12 cellular contexts compared by ENCODE assay signal in genomic region chr20:2799271-2799670, GRCh38. TPM values are rescaled to one million over a fixed set of nuclear protein-coding genes. Genes with fewer than 3 reads are reported as not detected.
DNase-seq lines count a peak whose midpoint lies in the region; ATAC-seq, FAIRE-seq and TF ChIP-seq lines count a peak whose summit lies in the region.
"Had no signal": no experiment of that assay in that cellular context is flagged by ENCODE, and none has a peak within 500 bp of the region (broad histone marks: within the 10 kb centered on the region; RNA-seq: fewer than 3 reads in every experiment).

No MANE protein-coding gene starts in this region.

- no peak overlapping the region for H2AK5ac ChIP-seq in H1 (ENCODE audit: low read depth, low read length)
- H2AK5ac ChIP-seq in neuronal stem cell (ENCODE audit: low read depth, low read length) = peak overlapping the region; percentile 90

- H3K27ac Mint-ChIP-seq in CD4-positive, alpha-beta T cell = no peak overlapping the region

- no peak overlapping the region for H3K56ac ChIP-seq in H1 (replicated peaks; ENCODE audit: insufficient read length, low read depth, low read length)

- no peak for FAIRE-seq in H1 (lab: Jason Lieb, UNC)

- H3K36me3 ChIP-seq in H1 (ENCODE audit: control insufficient read depth in 2 of 4, insufficient read depth in 4 of 4, low read length in 3 of 4) (peaks cover 11 to 35% (median 20%) of the 10 kb centered on the region in 4 experiments; a peak in 6 of 8 replicates), neuronal stem cell (replicated peaks in 1 of 2; ENCODE audit: control insufficient read depth in 2 of 2, insufficient read depth in 2 of 2, low read length in 2 of 2) (peaks cover 40 to 51% of the 10 kb centered on the region in 2 donors)
- H3K36me3 ChIP-seq: heart left ventricle had no signal

- no peak overlapping the region for H2BK15ac ChIP-seq in H1 (ENCODE audit: low read length)
- peak overlapping the region; percentile 74 for H2BK15ac ChIP-seq in neuronal stem cell (ENCODE audit: low read length)

- no peak for TF ChIP-seq EP300 in H1 (IDR thresholded peaks at IDR 0.05; ENCODE audit: borderline replicate concordance in 1 of 2, low read depth in 2 of 2, low read length in 2 of 2)

- H3K4me2 ChIP-seq in H1 (ENCODE audit: insufficient read depth in 1 of 2, low read depth in 2 of 2, low read length in 2 of 2) (peak overlapping the region; percentile 97), neuronal stem cell (ENCODE audit: insufficient read depth, low read length, poor library complexity, severe bottlenecking) (peak overlapping the region; percentile 97)

- WGBS in H1 (ENCODE audit: extremely low coverage in 1 of 2, insufficient coverage in 1 of 2, insufficient read length in 1 of 2, insufficient replicate concordance in 2 of 2, low coverage in 1 of 2, low lambda C conversion rate in 2 of 2, missing lambda C conversion rate in 1 of 2), 2 experiments = 68% methylated on average over 9 of the region's 9 CpGs; no CpG with 5 or more reads in 1 of the 2 experiments
- WGBS in neuronal stem cell (ENCODE audit: extremely low coverage in 2 of 2, insufficient read length in 2 of 2, insufficient replicate concordance in 1 of 2), 2 donors = no CpG with 5 or more reads among the region's 9 CpGs

- no peaks in the 10 kb centered on the region for H3K9me3 ChIP-seq in CD4-positive, alpha-beta T cell (ENCODE audit: control insufficient read depth, low read length)
- H3K9me3 ChIP-seq in H1 (ENCODE audit: insufficient read depth in 2 of 2, low read depth in 1 of 2, low read length in 1 of 2) = no peaks in the 10 kb centered on the region
- no peaks in the 10 kb centered on the region for H3K9me3 ChIP-seq in neuronal stem cell (replicated peaks in 1 of 2; ENCODE audit: control insufficient read depth in 2 of 2, insufficient read depth in 1 of 2, low read depth in 1 of 2, low read length in 2 of 2)

- H2BK5ac ChIP-seq in H1 (ENCODE audit: low read depth, low read length) (0 out of 2 replicates have a peak overlapping the region, but pooled peaks have one; percentile 79), neuronal stem cell (ENCODE audit: low read length) (peak overlapping the region; percentile 46)

- H3K4me1 ChIP-seq in H1 (replicated peaks in 1 of 4; ENCODE audit: control insufficient read depth in 3 of 4, insufficient read depth in 4 of 4, low read length in 3 of 4) = peaks cover 0 to 21% (median 6%) of the 10 kb centered on the region in 4 experiments; a peak in 6 of 7 replicates
- peaks cover 12 to 15% of the 10 kb centered on the region in 2 donors for H3K4me1 ChIP-seq in neuronal stem cell (ENCODE audit: control insufficient read depth in 2 of 2, insufficient read depth in 1 of 2, low read depth in 1 of 2, low read length in 2 of 2)

- H4K20me1 ChIP-seq in H1 (replicated peaks in 1 of 2; ENCODE audit: control insufficient read depth in 1 of 2, insufficient read depth in 2 of 2, low read length in 2 of 2) = peaks cover 0 to 10% of the 10 kb centered on the region in 2 experiments

- intact Hi-C loops in CD4-positive, alpha-beta T cell (cut with DNase I, micrococcal nuclease) = no loop called here

- H3K23ac ChIP-seq in H1 (ENCODE audit: insufficient read length) (no peak overlapping the region), neuronal stem cell (ENCODE audit: low read depth, low read length, poor library complexity) (no peak overlapping the region)

- no peak overlapping the region for H3K27ac ChIP-seq in CD4-positive, alpha-beta T cell (ENCODE audit: low read depth, low read length)
- H3K27ac ChIP-seq in H1 (ENCODE audit: low read depth, low read length) = no peak overlapping the region
- peak overlapping the region; percentile 80 for H3K27ac ChIP-seq in neuronal stem cell (replicated peaks; ENCODE audit: low read length)
- H3K27ac ChIP-seq: heart left ventricle had no signal

- H3K4me3 ChIP-seq in H1 (ENCODE audit: extremely low read depth in 1 of 4, insufficient read depth in 2 of 4, low read depth in 3 of 4, low read length in 4 of 4) (peak overlapping the region; percentile 73 to 96 (median 76); a peak in 7 of 8 replicates), neuronal stem cell (ENCODE audit: low read length in 2 of 2) (peak overlapping the region; percentile 88 to 100)

- H3K14ac ChIP-seq in H1 (ENCODE audit: insufficient read length) (no peak overlapping the region), neuronal stem cell (ENCODE audit: low read length) (no peak overlapping the region)

- H2BK120ac ChIP-seq in H1 (replicated peaks; ENCODE audit: low read depth, low read length) = no peak overlapping the region
- no peak overlapping the region for H2BK120ac ChIP-seq in neuronal stem cell (ENCODE audit: low read depth, low read length)

- peaks cover 13% of the 10 kb centered on the region for H3K23me2 ChIP-seq in H1 (ENCODE audit: low read depth, low read length)

- no peaks in the 10 kb centered on the region for H3K36me3 Mint-ChIP-seq in CD4-positive, alpha-beta T cell (ENCODE audit: low read depth)

- H3K18ac ChIP-seq in H1 (ENCODE audit: extremely low read depth, low read length) (peak overlapping the region; percentile 93), neuronal stem cell (ENCODE audit: low read length) (peak overlapping the region; percentile 51)

- peaks cover 53% of the 10 kb centered on the region for H3K27me3 ChIP-seq in CD4-positive, alpha-beta T cell (ENCODE audit: control insufficient read depth, insufficient read depth, low read length)
- H3K27me3 ChIP-seq in H1 (replicated peaks in 1 of 4; ENCODE audit: control insufficient read depth in 3 of 4, extremely low read depth in 1 of 4, insufficient read depth in 3 of 4, low read length in 3 of 4) (peaks cover 16 to 35% (median 33%) of the 10 kb centered on the region in 4 experiments), neuronal stem cell (ENCODE audit: control insufficient read depth in 3 of 3, insufficient read depth in 3 of 3, low read depth in 1 of 3, low read length in 3 of 3) (peaks cover 3 to 27% (median 10%) of the 10 kb centered on the region in 3 experiments)

- H3K79me1 ChIP-seq in H1 (ENCODE audit: low read depth, low read length) = no peaks in the 10 kb centered on the region; the same call in 1 of the 2 replicates
- H3K79me1 ChIP-seq in neuronal stem cell (ENCODE audit: low read depth, low read length) = peaks cover 8% of the 10 kb centered on the region

- TF ChIP-seq POLR2A in H1 (IDR thresholded peaks at IDR 0.05; ENCODE audit: control extremely low read depth in 1 of 2, low read depth in 2 of 2, low read length in 2 of 2) = no peak

- CTCF ChIA-PET in CD4-positive, alpha-beta T cell (lab: Charles Lee) = no interaction called here
- CTCF ChIA-PET in H1 (lab: Charles Lee; ENCODE audit: partially characterized antibody) = interaction anchor here (0.9 to 1.8 kb wide), 10 partner anchors 9 to 202 kb away, joined by 3 to 7 read pairs (median 4); partner anchors contain the start of gene C20orf141

- TF ChIP-seq CTCF in CD4-positive, alpha-beta T cell (IDR thresholded peaks at IDR 0.05) = no peak
- TF ChIP-seq CTCF in H1 (IDR thresholded peaks at IDR 0.05; ENCODE audit: control extremely low read depth in 1 of 3, insufficient read depth in 1 of 3, low read depth in 1 of 3, low read length in 3 of 3) = no peak

- H2BK12ac ChIP-seq in H1 (ENCODE audit: low read depth, low read length) (no peak overlapping the region), neuronal stem cell (ENCODE audit: low read length) (no peak overlapping the region)

- no peak overlapping the region for H2BK20ac ChIP-seq in H1 (ENCODE audit: low read length)

- H3K4ac ChIP-seq in H1 (replicated peaks; ENCODE audit: insufficient read length, low read depth, low read length) (peak overlapping the region; percentile 61), neuronal stem cell (ENCODE audit: low read length) (no peak overlapping the region)

- no peak overlapping the region for H4K5ac ChIP-seq in H1 (ENCODE audit: insufficient read length, low read depth, low read length)

- TF ChIP-seq RAD21 in H1 (IDR thresholded peaks at IDR 0.05 in 1 of 2, conservative IDR thresholded peaks at IDR 0.05 in 1 of 2; ENCODE audit: low read depth in 2 of 2, low read length in 2 of 2) = no peak

- H3K79me2 ChIP-seq in H1 (ENCODE audit: control insufficient read depth in 1 of 2, insufficient read depth in 2 of 2, low read length in 2 of 2) = no peaks in the 10 kb centered on the region

- H4K8ac ChIP-seq in H1 (ENCODE audit: extremely low read depth, insufficient read depth, low read length) (no peak overlapping the region; the same call in 1 of the 2 replicates), neuronal stem cell (ENCODE audit: low read depth, low read length) (no peak overlapping the region)

- POLR2A ChIA-PET in CD4-positive, alpha-beta T cell (lab: Charles Lee) = interaction anchor here (1.6 kb wide), 1 partner anchor 41 kb away, joined by 3 read pairs; the partner anchor contains the start of genes PCED1A and VPS16
- POLR2A ChIA-PET in H1 (lab: Charles Lee; ENCODE audit: partially characterized antibody) = interaction anchor here (0.6 to 2.3 kb wide), 7 partner anchors 9 to 73 kb away, joined by 3 to 14 read pairs (median 3); partner anchors contain the start of gene PTPRA

- H3K4me3 Mint-ChIP-seq in CD4-positive, alpha-beta T cell = peak overlapping the region; percentile 88

- H3K9me3 Mint-ChIP-seq in CD4-positive, alpha-beta T cell = no peaks in the 10 kb centered on the region

- peaks cover 25% of the 10 kb centered on the region for H3K4me1 Mint-ChIP-seq in CD4-positive, alpha-beta T cell (ENCODE audit: low read depth)

- DNase-seq in CD4-positive, alpha-beta T cell = no peak
- DNase-seq in HuH-7 (ENCODE audit: low spot score) = peak; percentile 17
- DNase-seq in H1 (ENCODE audit: low read depth in 1 of 2, low spot score in 2 of 2) = no peak
- DNase-seq in neuronal stem cell (ENCODE audit: low spot score) = no peak
- DNase-seq in SIG-M5 (lab: John Stamatoyannopoulos, UW) = no peak
- DNase-seq: activated CD4-positive, CD25-positive, alpha-beta regulatory T cell; cerebellar nuclear complex; heart left ventricle; NCI-H1048 had no signal

- no peak overlapping the region for H2AFZ ChIP-seq in H1 (ENCODE audit: low read length)
- H2AFZ ChIP-seq in neuronal stem cell (ENCODE audit: low read length) = peak overlapping the region; percentile 93

- no peak for ATAC-seq in CD4-positive, alpha-beta T cell (ENCODE audit: poor library complexity)
- ATAC-seq in HG03565 (IDR thresholded peaks at IDR 0.05; ENCODE audit: unreplicated experiment) = no peak
- ATAC-seq in GM21447 (IDR thresholded peaks at IDR 0.05; ENCODE audit: unreplicated experiment) = no peak
- ATAC-seq in GM21619 (IDR thresholded peaks at IDR 0.05; ENCODE audit: unreplicated experiment) = no peak

- no peak overlapping the region for H3K9ac ChIP-seq in H1 (replicated peaks in 1 of 4; ENCODE audit: extremely low read depth in 1 of 4, low read depth in 3 of 4, low read length in 3 of 4)
- H3K9ac ChIP-seq in neuronal stem cell (ENCODE audit: low read depth, low read length, poor library complexity) = peak overlapping the region; percentile 82

- H3K27me3 Mint-ChIP-seq in CD4-positive, alpha-beta T cell = peaks cover 84% of the 10 kb centered on the region

- H4K91ac ChIP-seq in H1 (replicated peaks; ENCODE audit: insufficient read length, low read length) = peak overlapping the region; percentile 48
- peak overlapping the region; percentile 34 for H4K91ac ChIP-seq in neuronal stem cell (ENCODE audit: low read depth, low read length, poor library complexity)

RNA-seq across cellular contexts. Expression of gene CPXM1, which starts 1.2 kb away (rescaled TPM):
- total RNA-seq in CD4-positive, alpha-beta T cell = not detected
- 28.8 and 31.3 TPM in 2 replicates for total RNA-seq in H1 (2021; fragmentation: NEBNext Ultra II Directional; extraction: Animal tissue kit (Norgen Biotek cat#: 25700))
- polyA plus RNA-seq in H1 (2011; rRNA removed) = 81.9 and 90.9 TPM in 2 replicates
- polyA plus RNA-seq in H1 (2011; cell fraction: cytosol; rRNA removed) = 59.0 TPM
- polyA plus RNA-seq in H1 (2011; cell fraction: nucleus; rRNA removed) = 231 TPM
- 37.0 to 65.6 TPM (median 56.2 TPM) in 4 replicates for polyA plus RNA-seq in H1 (2012, experiment 1 of 2)
- 42.0 TPM for polyA plus RNA-seq in H1 (2012, experiment 2 of 2)
- 45.5 TPM for polyA plus RNA-seq in H1 (2013, experiment 1 of 2)
- polyA plus RNA-seq in H1 (2013, experiment 2 of 2) = 41.6 TPM
- polyA minus RNA-seq in H1 (2011; rRNA and poly(A)+ RNA removed) = 26.2 and 29.4 TPM in 2 replicates
- 18.1 TPM for polyA minus RNA-seq in H1 (2011; cell fraction: cytosol; rRNA and poly(A)+ RNA removed)
- polyA minus RNA-seq in H1 (2011; cell fraction: nucleus; rRNA and poly(A)+ RNA removed) = 25.0 TPM
- 100 TPM for polyA plus RNA-seq in neuronal stem cell (2013, experiment 1 of 2)
- polyA plus RNA-seq in neuronal stem cell (2013, experiment 2 of 2) = 97.5 TPM

RNA-seq across cellular contexts. Expression of gene C20orf141, which starts 15.5 kb away (rescaled TPM):
- not detected for total RNA-seq in CD4-positive, alpha-beta T cell
- not detected in 2 replicates for total RNA-seq in H1 (2021; fragmentation: NEBNext Ultra II Directional; extraction: Animal tissue kit (Norgen Biotek cat#: 25700))
- polyA plus RNA-seq in H1 (2011; rRNA removed) = not detected in 2 replicates
- polyA plus RNA-seq in H1 (2011; cell fraction: cytosol; rRNA removed) = not detected
- polyA plus RNA-seq in H1 (2011; cell fraction: nucleus; rRNA removed) = not detected
- polyA plus RNA-seq in H1 (2012, experiment 1 of 2) = not detected in 4 replicates
- polyA plus RNA-seq in H1 (2012, experiment 2 of 2) = not detected
- polyA plus RNA-seq in H1 (2013, experiment 1 of 2) = not detected
- not detected for polyA plus RNA-seq in H1 (2013, experiment 2 of 2)
- polyA minus RNA-seq in H1 (2011; rRNA and poly(A)+ RNA removed) = not detected in 2 replicates
- polyA minus RNA-seq in H1 (2011; cell fraction: cytosol; rRNA and poly(A)+ RNA removed) = not detected
- not detected for polyA minus RNA-seq in H1 (2011; cell fraction: nucleus; rRNA and poly(A)+ RNA removed)
- polyA plus RNA-seq in neuronal stem cell (2013, experiment 1 of 2) = not detected
- polyA plus RNA-seq in neuronal stem cell (2013, experiment 2 of 2) = not detected
- total RNA-seq: heart left ventricle had no signal
- polyA plus RNA-seq: heart left ventricle had no signal

RNA-seq across cellular contexts. Expression of gene TMEM239, which starts 16.9 kb away (rescaled TPM):
- not detected for total RNA-seq in CD4-positive, alpha-beta T cell
- not detected in 2 replicates for total RNA-seq in H1 (2021; fragmentation: NEBNext Ultra II Directional; extraction: Animal tissue kit (Norgen Biotek cat#: 25700))
- not detected in 2 replicates for polyA plus RNA-seq in H1 (2011; rRNA removed)
- polyA plus RNA-seq in H1 (2011; cell fraction: cytosol; rRNA removed) = not detected
- not detected for polyA plus RNA-seq in H1 (2011; cell fraction: nucleus; rRNA removed)
- not detected in 4 replicates for polyA plus RNA-seq in H1 (2012, experiment 1 of 2)
- not detected for polyA plus RNA-seq in H1 (2012, experiment 2 of 2)
- not detected for polyA plus RNA-seq in H1 (2013, experiment 1 of 2)
- polyA plus RNA-seq in H1 (2013, experiment 2 of 2) = not detected
- not detected in 2 replicates for polyA minus RNA-seq in H1 (2011; rRNA and poly(A)+ RNA removed)
- polyA minus RNA-seq in H1 (2011; cell fraction: cytosol; rRNA and poly(A)+ RNA removed) = not detected
- polyA minus RNA-seq in H1 (2011; cell fraction: nucleus; rRNA and poly(A)+ RNA removed) = not detected
- polyA plus RNA-seq in neuronal stem cell (2013, experiment 1 of 2) = not detected
- polyA plus RNA-seq in neuronal stem cell (2013, experiment 2 of 2) = not detected
- total RNA-seq: heart left ventricle had no signal
- polyA plus RNA-seq: heart left ventricle had no signal

RNA-seq across cellular contexts. Expression of gene PCED1A, which starts 41.2 kb away (rescaled TPM):
- total RNA-seq in CD4-positive, alpha-beta T cell = 10 to 100 TPM; 69.2 to 69.7 TPM
- 13.4 and 14.6 TPM in 2 replicates for total RNA-seq in H1 (2021; fragmentation: NEBNext Ultra II Directional; extraction: Animal tissue kit (Norgen Biotek cat#: 25700))
- 18.9 and 30.8 TPM in 2 replicates for polyA plus RNA-seq in H1 (2011; rRNA removed)
- 21.9 TPM for polyA plus RNA-seq in H1 (2011; cell fraction: cytosol; rRNA removed)
- 97.9 TPM for polyA plus RNA-seq in H1 (2011; cell fraction: nucleus; rRNA removed)
- 11.9 to 22.8 TPM (median 19.8 TPM) in 4 replicates for polyA plus RNA-seq in H1 (2012, experiment 1 of 2)
- 11.9 TPM for polyA plus RNA-seq in H1 (2012, experiment 2 of 2)
- polyA plus RNA-seq in H1 (2013, experiment 1 of 2) = 21.5 TPM
- polyA plus RNA-seq in H1 (2013, experiment 2 of 2) = 21.1 TPM
- polyA minus RNA-seq in H1 (2011; rRNA and poly(A)+ RNA removed) = 2.6 and 3.8 TPM in 2 replicates
- polyA minus RNA-seq in H1 (2011; cell fraction: cytosol; rRNA and poly(A)+ RNA removed) = 7.5 TPM
- 9.9 TPM for polyA minus RNA-seq in H1 (2011; cell fraction: nucleus; rRNA and poly(A)+ RNA removed)
- polyA plus RNA-seq in neuronal stem cell (2013, experiment 1 of 2) = 61.0 TPM
- polyA plus RNA-seq in neuronal stem cell (2013, experiment 2 of 2) = 61.2 TPM

RNA-seq across cellular contexts. Expression of gene VPS16, which starts 41.3 kb away (rescaled TPM):
- 10 to 100 TPM; 38.2 to 40.6 TPM for total RNA-seq in CD4-positive, alpha-beta T cell
- 22.6 and 25.9 TPM in 2 replicates for total RNA-seq in H1 (2021; fragmentation: NEBNext Ultra II Directional; extraction: Animal tissue kit (Norgen Biotek cat#: 25700))
- polyA plus RNA-seq in H1 (2011; rRNA removed) = 23.8 and 26.8 TPM in 2 replicates
- polyA plus RNA-seq in H1 (2011; cell fraction: cytosol; rRNA removed) = 27.6 TPM
- polyA plus RNA-seq in H1 (2011; cell fraction: nucleus; rRNA removed) = 100 TPM
- polyA plus RNA-seq in H1 (2012, experiment 1 of 2) = 23.2 to 34.5 TPM (median 32.4 TPM) in 4 replicates
- polyA plus RNA-seq in H1 (2012, experiment 2 of 2) = 16.8 TPM
- polyA plus RNA-seq in H1 (2013, experiment 1 of 2) = 13.7 TPM
- 12.5 TPM for polyA plus RNA-seq in H1 (2013, experiment 2 of 2)
- 25.5 and 26.0 TPM in 2 replicates for polyA minus RNA-seq in H1 (2011; rRNA and poly(A)+ RNA removed)
- polyA minus RNA-seq in H1 (2011; cell fraction: cytosol; rRNA and poly(A)+ RNA removed) = 16.0 TPM
- 23.4 TPM for polyA minus RNA-seq in H1 (2011; cell fraction: nucleus; rRNA and poly(A)+ RNA removed)
- polyA plus RNA-seq in neuronal stem cell (2013, experiment 1 of 2) = 19.8 TPM
- 18.6 TPM for polyA plus RNA-seq in neuronal stem cell (2013, experiment 2 of 2)

Comparison
In these comparisons a context has a peak if more than half of its experiments do, and no peak if none do; other contexts are left out.
1. RNA of gene CPXM1, which starts 1.2 kb away (total RNA-seq): 28.8 to 31.3 TPM in H1; not detected in CD4-positive, alpha-beta T cell; every median in the first group is over 10 times any median in the second.